24 cellular contexts compared by ENCODE assay signal in the genomic region with DNA sequence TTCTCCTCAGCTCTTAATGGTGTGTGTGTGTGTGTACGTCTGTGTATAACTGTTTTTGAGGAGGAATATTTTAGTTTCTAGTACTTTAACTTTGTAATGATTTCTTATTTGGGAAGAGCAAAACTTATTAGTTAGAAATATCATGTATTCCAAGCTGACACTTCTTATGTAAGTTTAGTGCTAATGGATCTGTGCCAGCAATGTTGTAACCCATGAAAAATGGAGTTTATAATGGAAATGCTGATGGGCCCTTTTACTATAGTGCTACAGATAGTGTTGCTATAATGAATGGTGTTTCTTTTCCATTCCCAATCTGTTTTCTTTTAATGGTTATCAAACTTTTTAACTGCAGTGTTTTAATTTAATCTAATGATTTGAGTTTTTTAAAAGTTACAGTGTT. TPM values are rescaled to one million over a fixed set of nuclear protein-coding genes. Genes with fewer than 3 reads are reported as not detected.
A peak's percentile ranks its signal among the peaks of the same experiment; 100 is the strongest.
DNase-seq lines count a peak whose midpoint lies in the region; ATAC-seq, FAIRE-seq and TF ChIP-seq lines count a peak whose summit lies in the region.
"Had no signal": no experiment of that assay in that cellular context is flagged by ENCODE, and none has a peak within 500 bp of the region (broad histone marks: within the 10 kb centered on the region; RNA-seq: fewer than 3 reads in every experiment).

No MANE protein-coding gene starts in this region.

- no peaks in the 10 kb centered on the region for H3K27me3 ChIP-seq in liver (ENCODE audit: control insufficient read depth in 4 of 4, insufficient read depth in 4 of 4, low read length in 3 of 4)
- H3K27me3 ChIP-seq in HepG2 (ENCODE audit: control insufficient read depth in 1 of 2, insufficient read depth in 2 of 2, low read length in 2 of 2), result no peaks in the 10 kb centered on the region
- H3K27me3 ChIP-seq: neural progenitor cell, right lobe of liver, tibial nerve had no signal

- BruUV-seq in HepG2 (replicated peaks; lab: Mats Ljungman, UMichigan), result no TSS peak

- H3K4me3 ChIP-seq in liver (ENCODE audit: low read depth in 1 of 3, low read length in 3 of 3), result no peak overlapping the region
- H3K4me3 ChIP-seq in HepG2 (replicated peaks in 1 of 3; ENCODE audit: insufficient read depth in 1 of 3, low read depth in 2 of 3, low read length in 3 of 3), result no peak overlapping the region
- no peak overlapping the region for H3K4me3 ChIP-seq in fibroblast of the aortic adventitia (ENCODE audit: low read depth, low read length)
- no peak overlapping the region for H3K4me3 ChIP-seq in coronary artery
- H3K4me3 ChIP-seq: neural progenitor cell, right lobe of liver, tibial nerve had no signal

- no peak for TF ChIP-seq POLR2A in HepG2 (IDR thresholded peaks at IDR 0.05; ENCODE audit: insufficient read depth in 1 of 2, low read depth in 2 of 2, low read length in 2 of 2)

- ATAC-seq in HepG2 (no peak), GM21423 (IDR thresholded peaks at IDR 0.05; ENCODE audit: unreplicated experiment) (no peak)
- no peak for ATAC-seq in stimulated activated naive CD8-positive, alpha-beta T cell treated with anti-CD3 and anti-CD28 coated beads, Interleukin-15, Interleukin-2, amounts not matched to agents 100 U/mL and 50 U/mL, for 24 hours
- ATAC-seq: WTC11 had no signal

- H3K9ac ChIP-seq in liver (ENCODE audit: low read depth in 1 of 2, low read length in 2 of 2) (no peak overlapping the region), HepG2 (ENCODE audit: insufficient read depth, low read depth, low read length) (no peak overlapping the region)
- H3K9ac ChIP-seq: neural progenitor cell had no signal

- H3K27ac ChIP-seq in liver (ENCODE audit: low read depth in 1 of 2, low read length in 2 of 2), result no peak overlapping the region
- H3K27ac ChIP-seq in HepG2 (ENCODE audit: extremely low read length, insufficient read depth, low read length), result no peak overlapping the region
- no peak overlapping the region for H3K27ac ChIP-seq in coronary artery
- H3K27ac ChIP-seq: neural progenitor cell, right lobe of liver had no signal

- no peak for TF ChIP-seq EP300 in HepG2 (IDR thresholded peaks at IDR 0.05; ENCODE audit: low read depth in 2 of 2, low read length in 2 of 2)
- TF ChIP-seq EP300 in HepG2 (CRISPR knock-in tag; IDR thresholded peaks at IDR 0.05; ENCODE audit: borderline replicate concordance), result no peak

- H3K4me2 ChIP-seq in HepG2 (ENCODE audit: low read depth, low read length), result no peak overlapping the region
- H3K4me2 ChIP-seq: neural progenitor cell had no signal

- CTCF ChIA-PET in HepG2 (lab: Yijun Ruan, JAX; ENCODE audit: low intra/inter-chr PET ratio, low total read pairs), result no interaction called here

- TF ChIP-seq RAD21 in liver (IDR thresholded peaks at IDR 0.05), result no peak
- TF ChIP-seq RAD21 in HepG2 (CRISPR knock-in tag; IDR thresholded peaks at IDR 0.05), result no peak

- in situ Hi-C loops in HepG2 (cut with HindIII; ENCODE audit: extremely low pct_ligation_motif_present, low pct_unique_long_range_greater_than_20kb), result no loop called here

- TF ChIP-seq CTCF in liver (IDR thresholded peaks at IDR 0.05; ENCODE audit: low read depth, low read length, missing input control) (no peak), HepG2 (CRISPR knock-in tag; IDR thresholded peaks at IDR 0.05) (no peak), fibroblast of the aortic adventitia (IDR thresholded peaks at IDR 0.05; ENCODE audit: insufficient read depth, low read length) (no peak), coronary artery (IDR thresholded peaks at IDR 0.05) (no peak)

- no peak overlapping the region for H2AFZ ChIP-seq in HepG2 (ENCODE audit: low read length)
- H2AFZ ChIP-seq: neural progenitor cell had no signal

- H3K9me3 ChIP-seq in liver (ENCODE audit: control insufficient read depth in 4 of 4, low read length in 3 of 4) (no peaks in the 10 kb centered on the region), HepG2 (ENCODE audit: low read length) (no peaks in the 10 kb centered on the region)
- H3K9me3 ChIP-seq: right lobe of liver, tibial nerve had no signal

- H3K36me3 ChIP-seq in liver (ENCODE audit: control insufficient read depth in 4 of 4, insufficient read depth in 3 of 4, low read depth in 1 of 4, low read length in 3 of 4) (peaks cover 0 to 42% (median 11%) of the 10 kb centered on the region in 4 donors), HepG2 (replicated peaks in 1 of 2; ENCODE audit: control insufficient read depth in 1 of 2, insufficient read depth in 2 of 2, low read length in 2 of 2) (peaks cover 16 to 85% of the 10 kb centered on the region in 2 experiments)
- H3K36me3 ChIP-seq: neural progenitor cell had no signal

- no peaks in the 10 kb centered on the region for H3K4me1 ChIP-seq in liver (ENCODE audit: control insufficient read depth in 4 of 4, insufficient read depth in 4 of 4, low read length in 3 of 4)
- H3K4me1 ChIP-seq in HepG2 (ENCODE audit: insufficient read depth, low read length), result no peaks in the 10 kb centered on the region
- H3K4me1 ChIP-seq: right lobe of liver had no signal

- WGBS in liver, result 95% methylated on average over 1 of the region's 1 CpG
- WGBS in HepG2 (ENCODE audit: low lambda C conversion rate), result 98% methylated on average over 1 of the region's 1 CpG

- no peaks in the 10 kb centered on the region for H4K20me1 ChIP-seq in HepG2 (ENCODE audit: insufficient read depth, low read length)

- FAIRE-seq in HepG2 (lab: Jason Lieb, UNC), result no peak

- intact Hi-C loops in HepG2 (cut with micrococcal nuclease; ENCODE audit: unreplicated experiment), result no loop called here

- POLR2A ChIA-PET in HepG2 (lab: Yijun Ruan, JAX), result no interaction called here

- DNase-seq in HepG2 (ENCODE audit: low spot score), result no peak
- DNase-seq in astrocyte of the hippocampus (ENCODE audit: low read depth, low spot score), result peak; percentile 16
- peak; percentile 62 for DNase-seq in fibroblast of the aortic adventitia (ENCODE audit: low read depth)
- no peak for DNase-seq in stimulated activated naive CD8-positive, alpha-beta T cell treated with anti-CD3 and anti-CD28 coated beads, Interleukin-15, Interleukin-2, amounts not matched to agents 100 U/mL and 50 U/mL, for 24 hours
- no peak for DNase-seq in NCI-H69 (lab: John Stamatoyannopoulos, UW)
- no peak for DNase-seq in coronary artery (ENCODE audit: low spot score)
- DNase-seq: activated naive CD4-positive, alpha-beta T cell treated with anti-CD3 and anti-CD28 coated beads, Interleukin-2, amount 50 U/mL, for 16 hours; aorta; DMS53; effector CD8-positive, alpha-beta T cell; erythroblast; NCI-H1694 treated with DMSO at 0.1 percent for 48 hours; NCI-H748 treated with DMSO at 0.1 percent for 48 hours; OCI-M1; right lobe of liver; SHP77 had no signal

- H3K79me2 ChIP-seq in HepG2 (ENCODE audit: insufficient read depth, low read length), result no peaks in the 10 kb centered on the region

TF ChIP-seq in liver, 16 proteins besides CTCF, POLR2A, EP300 and RAD21 (continues in another document):
- TF ChIP-seq, protein P1, sequence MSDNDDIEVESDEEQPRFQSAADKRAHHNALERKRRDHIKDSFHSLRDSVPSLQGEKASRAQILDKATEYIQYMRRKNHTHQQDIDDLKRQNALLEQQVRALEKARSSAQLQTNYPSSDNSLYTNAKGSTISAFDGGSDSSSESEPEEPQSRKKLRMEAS (IDR thresholded peaks at IDR 0.05), result no peak
- TF ChIP-seq HNF4G (IDR thresholded peaks at IDR 0.05), result no peak
- peak; percentile 23 for TF ChIP-seq YY1 (IDR thresholded peaks at IDR 0.05)
- no peak for TF ChIP-seq HNF4A (conservative IDR thresholded peaks at IDR 0.05)
- no peak for TF ChIP-seq NR2F2 (IDR thresholded peaks at IDR 0.05)
- TF ChIP-seq, protein P2, sequence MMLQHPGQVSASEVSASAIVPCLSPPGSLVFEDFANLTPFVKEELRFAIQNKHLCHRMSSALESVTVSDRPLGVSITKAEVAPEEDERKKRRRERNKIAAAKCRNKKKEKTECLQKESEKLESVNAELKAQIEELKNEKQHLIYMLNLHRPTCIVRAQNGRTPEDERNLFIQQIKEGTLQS (IDR thresholded peaks at IDR 0.05), result no peak

TF ChIP-seq in HepG2, 621 proteins besides CTCF, POLR2A, EP300 and RAD21 (continues in another document):
- TF ChIP-seq ZNF510 (CRISPR knock-in tag; IDR thresholded peaks at IDR 0.05; ENCODE audit: low read depth) (no peak), ZBTB42 (CRISPR knock-in tag; IDR thresholded peaks at IDR 0.05) (no peak), DMAP1 (CRISPR knock-in tag; IDR thresholded peaks at IDR 0.05) (no peak), HOXA7 (CRISPR knock-in tag; IDR thresholded peaks at IDR 0.05) (no peak), CHCHD3 (CRISPR knock-in tag; IDR thresholded peaks at IDR 0.05) (no peak)
- TF ChIP-seq, protein P3, sequence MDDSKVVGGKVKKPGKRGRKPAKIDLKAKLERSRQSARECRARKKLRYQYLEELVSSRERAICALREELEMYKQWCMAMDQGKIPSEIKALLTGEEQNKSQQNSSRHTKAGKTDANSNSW (CRISPR knock-in tag; IDR thresholded peaks at IDR 0.05; ENCODE audit: borderline replicate concordance), result no peak

RNA-seq across cellular contexts. Expression of gene OTX1, which starts 49.8 kb away (rescaled TPM):
- total RNA-seq in liver (under 1 TPM in 1 of 2 donors, not detected in 1; 0.59 TPM), HepG2 (2016; rRNA removed; fragmentation: Illumina TruSeq; extraction: Trizol) (3.0 and 5.0 TPM in 2 replicates), fibroblast of the aortic adventitia (ENCODE audit: low replicate concordance) (0.27 and 0.57 TPM in 2 replicates)
- polyA plus RNA-seq in liver (not detected), HepG2 (2011; rRNA removed) (1.0 and 1.6 TPM in 2 replicates)
- 3.1 and 4.3 TPM in 2 replicates for total RNA-seq in HepG2 (2016; cell fraction: cytosol; rRNA removed; fragmentation: Illumina TruSeq; extraction: Trizol; ENCODE audit: low read depth)
- 2.5 and 4.2 TPM in 2 replicates for total RNA-seq in HepG2 (2016; cell fraction: insoluble cytoplasmic fraction; rRNA removed; fragmentation: Illumina TruSeq; extraction: Trizol)
- total RNA-seq in HepG2 (2016; cell fraction: membrane; rRNA removed; fragmentation: Illumina TruSeq; extraction: Trizol), result 4.1 and 4.3 TPM in 2 replicates
- total RNA-seq in HepG2 (2016; cell fraction: nucleus; rRNA removed; fragmentation: Illumina TruSeq; extraction: Trizol), result 9.0 and 9.1 TPM in 2 replicates
- polyA plus RNA-seq in HepG2 (2011; cell fraction: cytosol; rRNA removed), result 0.47 and 0.66 TPM in 2 replicates
- 12.1 and 16.1 TPM in 2 replicates for polyA plus RNA-seq in HepG2 (2011; cell fraction: nucleus; rRNA removed)
- 7.7 and 7.9 TPM in 2 replicates for polyA plus RNA-seq in HepG2 (2012)
- 1.1 and 1.2 TPM in 2 replicates for polyA plus RNA-seq in HepG2 (2016; cell fraction: cytosol; fragmentation: Illumina TruSeq; extraction: Trizol; ENCODE audit: low read depth)
- polyA plus RNA-seq in HepG2 (2016; cell fraction: insoluble cytoplasmic fraction; fragmentation: Illumina TruSeq; extraction: Trizol; ENCODE audit: low read depth), result 6.4 and 9.1 TPM in 2 replicates
- polyA plus RNA-seq in HepG2 (2016; cell fraction: membrane; fragmentation: Illumina TruSeq; extraction: Trizol; ENCODE audit: low read depth), result 3.3 and 4.0 TPM in 2 replicates
- polyA plus RNA-seq in HepG2 (2016; cell fraction: nucleus; fragmentation: Illumina TruSeq; extraction: Trizol; ENCODE audit: insufficient read depth, low read depth), result 24.6 and 24.9 TPM in 2 replicates
- polyA minus RNA-seq in HepG2 (2011; rRNA and poly(A)+ RNA removed; ENCODE audit: low replicate concordance), result 0.82 and 6.6 TPM in 2 replicates
- 2.1 and 2.2 TPM in 2 replicates for polyA minus RNA-seq in HepG2 (2011; cell fraction: cytosol; rRNA and poly(A)+ RNA removed)
- polyA minus RNA-seq in HepG2 (2011; cell fraction: nucleus; rRNA and poly(A)+ RNA removed), result 16.4 and 25.8 TPM in 2 replicates
- total RNA-seq: aorta, lung microvascular endothelial cell, posterior vena cava, right lobe of liver, tibial nerve had no signal
- polyA plus RNA-seq: aorta, BJ had no signal

Comparison
In these comparisons a context has a peak if more than half of its experiments do, and no peak if none do; other contexts are left out.
1. DNase-seq: peak in astrocyte of the hippocampus (single experiment) and fibroblast of the aortic adventitia (single experiment); none in HepG2 (single experiment), stimulated activated naive CD8-positive, alpha-beta T cell treated with anti-CD3 and anti-CD28 coated beads, Interleukin-15, Interleukin-2, amounts not matched to agents 100 U/mL and 50 U/mL, for 24 hours (single experiment), NCI-H69 (single experiment) and coronary artery (single experiment).